ENCODE assay signal across 26 cellular contexts in genomic region chr17:49830605-49831004, GRCh38. TPM values are rescaled to one million over a fixed set of nuclear protein-coding genes. Genes with fewer than 3 reads are reported as not detected.
DNase-seq lines count a peak whose midpoint lies in the region; ATAC-seq and TF ChIP-seq lines count a peak whose summit lies in the region.
"Had no signal": no experiment of that assay in that cellular context is flagged by ENCODE, and none has a peak within 500 bp of the region (broad histone marks: within the 10 kb centered on the region; RNA-seq: fewer than 3 reads in every experiment).

No MANE protein-coding gene starts in this region.

- in situ Hi-C loops in gastrocnemius medialis (cut with MboI; ENCODE audit: low sequenced_read_pairs in 4 of 4) = no loop called here

- TF ChIP-seq CTCF in epithelial cell of proximal tubule (conservative IDR thresholded peaks at IDR 0.05; ENCODE audit: low read depth, low read length) = no peak
- no peak for TF ChIP-seq CTCF in gastrocnemius medialis (IDR thresholded peaks at IDR 0.05 in 4 of 5, conservative IDR thresholded peaks at IDR 0.05 in 1 of 5)

- H3K27me3 ChIP-seq in gastrocnemius medialis = no peaks in the 10 kb centered on the region
- H3K27me3 ChIP-seq: cardiac muscle cell, dorsolateral prefrontal cortex, ovary had no signal

- TF ChIP-seq POLR2A in gastrocnemius medialis (IDR thresholded peaks at IDR 0.05) = no peak

- no peaks in the 10 kb centered on the region for H3K9me3 ChIP-seq in gastrocnemius medialis
- H3K9me3 ChIP-seq: ovary had no signal

- no peak overlapping the region for H3K4me3 ChIP-seq in epithelial cell of proximal tubule (ENCODE audit: low read depth, low read length)
- H3K4me3 ChIP-seq in gastrocnemius medialis = no peak overlapping the region
- H3K4me3 ChIP-seq: cardiac muscle cell, dorsolateral prefrontal cortex, ovary had no signal

- intact Hi-C loops in gastrocnemius medialis (cut with DNase I; ENCODE audit: low total_unique reads) = no loop called here

- peak; percentile 55 for DNase-seq in ELR (ENCODE audit: low read depth)
- DNase-seq in epithelial cell of proximal tubule (ENCODE audit: low read depth) = peak; percentile 18
- no peak for DNase-seq in gastrocnemius medialis
- no peak for DNase-seq in activated CD4-positive, alpha-beta T cell treated with anti-CD3 and anti-CD28 coated beads, Interleukin-2, amount 50 U/mL, for 48 hours
- DNase-seq in NCI-H2107 (lab: John Stamatoyannopoulos, UW) = no peak
- DNase-seq: activated CD4-positive, alpha-beta T cell treated with anti-CD3 and anti-CD28 coated beads, Interleukin-2, amount 10 ng/mL, durations not matched to agents 24 days and 14 days; activated effector memory CD4-positive, alpha-beta T cell treated with Interleukin-2 at 50 U/mL for 16 hours; activated naive CD8-positive, alpha-beta T cell treated with anti-CD3 and anti-CD28 coated beads, Interleukin-2, amount 50 U/mL, for 24 hours; dorsolateral prefrontal cortex; erythroblast; foreskin melanocyte; HFFc6; NCI-H1694 treated with DMSO at 0.1 percent for 48 hours; NCI-H2227 treated with DMSO at 0.1 percent for 48 hours; OCI-M1; ovary; SIG-M5 had no signal

- peak overlapping the region in 3 of 4 donors; percentile 2 to 66 (median 16) for H3K27ac ChIP-seq in gastrocnemius medialis
- H3K27ac ChIP-seq: cardiac muscle cell, dorsolateral prefrontal cortex, ovary had no signal

- peaks cover 0 to 27% of the 10 kb centered on the region in 2 donors for H3K36me3 ChIP-seq in gastrocnemius medialis
- H3K36me3 ChIP-seq: ovary had no signal

- peaks cover 25 to 46% of the 10 kb centered on the region in 2 donors for H3K4me1 ChIP-seq in gastrocnemius medialis

- ATAC-seq in SK-N-SH treated with all-trans-retinoic acid at 6 μM for 48 hours = peak; percentile 44
- ATAC-seq in gastrocnemius medialis = no peak
- no peak for ATAC-seq in HG03135 (IDR thresholded peaks at IDR 0.05; ENCODE audit: unreplicated experiment)
- ATAC-seq in GM19467 (IDR thresholded peaks at IDR 0.05; ENCODE audit: unreplicated experiment) = no peak
- ATAC-seq: activated naive CD8-positive, alpha-beta T cell treated with anti-CD3 and anti-CD28 coated beads, Interleukin-2, amount 50 U/mL, for 24 hours; sciatic nerve; stimulated activated effector memory CD8-positive, alpha-beta T cell treated with anti-CD3 and anti-CD28 coated beads, Interleukin-12 subunit alpha, Interleukin-12 subunit beta, amount 100 ng/mL, for 72 hours had no signal

TF ChIP-seq in SK-N-SH treated with all-trans-retinoic acid at 6 μM for 48 hours, 23 proteins besides CTCF, POLR2A, EP300 and RAD21:
- TF ChIP-seq TSHZ2 (CRISPR knock-in tag; IDR thresholded peaks at IDR 0.05) (no peak), ARNTL (CRISPR knock-in tag; IDR thresholded peaks at IDR 0.05; ENCODE audit: borderline replicate concordance, low read depth) (no peak), POU6F1 (CRISPR knock-in tag; IDR thresholded peaks at IDR 0.05; ENCODE audit: borderline replicate concordance, low read depth) (no peak), CSDC2 (CRISPR knock-in tag; IDR thresholded peaks at IDR 0.05) (no peak), TOX (CRISPR knock-in tag; IDR thresholded peaks at IDR 0.05; ENCODE audit: borderline replicate concordance) (no peak), ZFP3 (CRISPR knock-in tag; IDR thresholded peaks at IDR 0.05) (no peak), BACH2 (CRISPR knock-in tag; IDR thresholded peaks at IDR 0.05; ENCODE audit: borderline replicate concordance) (no peak), ISL1 (CRISPR knock-in tag; IDR thresholded peaks at IDR 0.05) (no peak), GLIS3 (CRISPR knock-in tag; IDR thresholded peaks at IDR 0.05) (no peak), TCF4 (CRISPR knock-in tag; IDR thresholded peaks at IDR 0.05; ENCODE audit: borderline replicate concordance) (no peak), ZNF8 (CRISPR knock-in tag; IDR thresholded peaks at IDR 0.05) (no peak)
- TF ChIP-seq, protein P1, sequence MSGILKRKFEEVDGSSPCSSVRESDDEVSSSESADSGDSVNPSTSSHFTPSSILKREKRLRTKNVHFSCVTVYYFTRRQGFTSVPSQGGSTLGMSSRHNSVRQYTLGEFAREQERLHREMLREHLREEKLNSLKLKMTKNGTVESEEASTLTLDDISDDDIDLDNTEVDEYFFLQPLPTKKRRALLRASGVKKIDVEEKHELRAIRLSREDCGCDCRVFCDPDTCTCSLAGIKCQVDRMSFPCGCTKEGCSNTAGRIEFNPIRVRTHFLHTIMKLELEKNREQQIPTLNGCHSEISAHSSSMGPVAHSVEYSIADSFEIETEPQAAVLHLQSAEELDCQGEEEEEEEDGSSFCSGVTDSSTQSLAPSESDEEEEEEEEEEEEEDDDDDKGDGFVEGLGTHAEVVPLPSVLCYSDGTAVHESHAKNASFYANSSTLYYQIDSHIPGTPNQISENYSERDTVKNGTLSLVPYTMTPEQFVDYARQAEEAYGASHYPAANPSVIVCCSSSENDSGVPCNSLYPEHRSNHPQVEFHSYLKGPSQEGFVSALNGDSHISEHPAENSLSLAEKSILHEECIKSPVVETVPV (CRISPR knock-in tag; IDR thresholded peaks at IDR 0.05) = no peak
- TF ChIP-seq, protein P2, sequence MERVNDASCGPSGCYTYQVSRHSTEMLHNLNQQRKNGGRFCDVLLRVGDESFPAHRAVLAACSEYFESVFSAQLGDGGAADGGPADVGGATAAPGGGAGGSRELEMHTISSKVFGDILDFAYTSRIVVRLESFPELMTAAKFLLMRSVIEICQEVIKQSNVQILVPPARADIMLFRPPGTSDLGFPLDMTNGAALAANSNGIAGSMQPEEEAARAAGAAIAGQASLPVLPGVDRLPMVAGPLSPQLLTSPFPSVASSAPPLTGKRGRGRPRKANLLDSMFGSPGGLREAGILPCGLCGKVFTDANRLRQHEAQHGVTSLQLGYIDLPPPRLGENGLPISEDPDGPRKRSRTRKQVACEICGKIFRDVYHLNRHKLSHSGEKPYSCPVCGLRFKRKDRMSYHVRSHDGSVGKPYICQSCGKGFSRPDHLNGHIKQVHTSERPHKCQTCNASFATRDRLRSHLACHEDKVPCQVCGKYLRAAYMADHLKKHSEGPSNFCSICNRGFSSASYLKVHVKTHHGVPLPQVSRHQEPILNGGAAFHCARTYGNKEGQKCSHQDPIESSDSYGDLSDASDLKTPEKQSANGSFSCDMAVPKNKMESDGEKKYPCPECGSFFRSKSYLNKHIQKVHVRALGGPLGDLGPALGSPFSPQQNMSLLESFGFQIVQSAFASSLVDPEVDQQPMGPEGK (CRISPR knock-in tag; IDR thresholded peaks at IDR 0.05; ENCODE audit: borderline replicate concordance) = no peak

RNA-seq across cellular contexts. Expression of gene TAC4, which starts 17.3 kb away (rescaled TPM):
- total RNA-seq in epithelial cell of proximal tubule = not detected in 2 replicates
- total RNA-seq in gastrocnemius medialis = not detected
- total RNA-seq: activated CD4-positive, alpha-beta T cell treated with anti-CD3 and anti-CD28 coated beads, Interleukin-2, amount 10 ng/mL, durations not matched to agents 24 days and 14 days; cardiac muscle cell; Daoy; HFFc6; lung microvascular endothelial cell; ovary; sciatic nerve; T-helper 1 cell treated with Interleukin-12 subunit alpha and Interleukin-12 subunit beta and Interleukin-4 antibody, amounts not matched to agents 30 ng/mL and 1 ng/mL, for 36 hours had no signal

RNA-seq across cellular contexts. Expression of gene KAT7, which starts 42.1 kb away (rescaled TPM):
- 20.4 and 20.9 TPM in 2 replicates for total RNA-seq in epithelial cell of proximal tubule
- 10 to 100 TPM; 32.6 to 49.8 (median 45.2) TPM for total RNA-seq in gastrocnemius medialis

Comparison
In these comparisons a context has a peak if more than half of its experiments do, and no peak if none do; other contexts are left out.
1. DNase-seq: peak in ELR (single experiment) and epithelial cell of proximal tubule (single experiment); none in gastrocnemius medialis (0 of 2), activated CD4-positive, alpha-beta T cell treated with anti-CD3 and anti-CD28 coated beads, Interleukin-2, amount 50 U/mL, for 48 hours (0 of 2) and NCI-H2107 (single experiment).